Comparison of ENCODE assay signal across 8 cellular contexts in the genomic region with DNA sequence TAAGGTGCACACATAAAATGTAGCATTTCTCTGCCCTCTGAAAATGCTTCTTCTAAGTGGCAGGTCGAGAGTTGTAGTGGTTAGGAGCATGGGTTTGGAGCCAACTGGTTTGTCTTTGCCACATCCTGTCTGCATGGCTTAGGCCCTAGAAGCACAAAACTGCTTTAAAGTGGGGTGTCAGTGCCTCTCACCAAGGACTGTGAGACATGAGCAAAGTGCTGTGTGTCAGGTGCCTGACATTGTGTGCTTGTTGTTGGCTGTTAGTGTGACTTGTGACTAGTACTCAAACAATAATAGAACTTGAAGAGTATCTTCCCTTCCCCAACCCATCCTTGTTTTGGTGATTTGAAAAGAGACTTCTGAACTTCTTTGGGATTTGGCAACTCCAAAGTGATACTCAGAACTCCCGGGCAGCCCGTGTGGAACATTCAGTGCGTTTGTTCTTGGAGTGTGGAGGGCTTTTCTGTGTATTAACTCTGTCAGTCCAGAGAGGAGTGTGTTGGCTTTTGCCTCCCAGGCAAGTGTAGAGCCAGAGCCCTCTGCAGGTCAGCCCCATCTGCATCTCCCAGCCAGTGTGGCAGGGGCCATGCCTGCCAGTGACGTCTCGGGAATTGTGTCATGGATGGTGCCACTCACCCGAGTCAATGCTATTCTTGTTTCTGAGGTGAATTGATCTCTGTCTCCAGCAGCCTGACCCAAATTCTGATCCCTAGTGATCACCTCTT. TPM values are rescaled to one million over a fixed set of nuclear protein-coding genes. Genes with fewer than 3 reads are reported as not detected.
A peak's percentile ranks its signal among the peaks of the same experiment; 100 is the strongest.
DNase-seq lines count a peak whose midpoint lies in the region; ATAC-seq and TF ChIP-seq lines count a peak whose summit lies in the region.

No MANE protein-coding gene starts in this region.

- H3F3A ChIP-seq in SK-N-SH (replicated peaks; ENCODE audit: insufficient read depth): no peaks in the 10 kb centered on the region

- H2AFZ ChIP-seq in SK-N-SH (ENCODE audit: low read depth): no peak overlapping the region
- no peak overlapping the region for H2AFZ ChIP-seq in trophoblast cell (ENCODE audit: insufficient read depth, low read length, poor library complexity)

- H3K9me3 Mint-ChIP-seq in IgD-negative memory B cell: no peaks in the 10 kb centered on the region
- H3K9me3 Mint-ChIP-seq in activated naive CD4-positive, alpha-beta T cell treated with anti-CD3 and anti-CD28 coated beads, Interleukin-2, amount 50 U/mL, for 24 hours: no peaks in the 10 kb centered on the region

- H3K4me2 ChIP-seq in SK-N-SH (no peak overlapping the region), trophoblast cell (ENCODE audit: low read length) (no peak overlapping the region)

- H4K91ac ChIP-seq in trophoblast cell (ENCODE audit: low read depth, low read length): no peak overlapping the region

- H3K36me3 Mint-ChIP-seq in IgD-negative memory B cell: peaks cover 13% of the 10 kb centered on the region
- peaks cover 13% of the 10 kb centered on the region for H3K36me3 Mint-ChIP-seq in activated naive CD4-positive, alpha-beta T cell treated with anti-CD3 and anti-CD28 coated beads, Interleukin-2, amount 50 U/mL, for 24 hours

- H3K9ac ChIP-seq in SK-N-SH (no peak overlapping the region), trophoblast cell (ENCODE audit: low read length) (no peak overlapping the region)

- H3K23ac ChIP-seq in trophoblast cell (ENCODE audit: low read length): no peak overlapping the region

- H3K27ac Mint-ChIP-seq in IgD-negative memory B cell: peak overlapping the region; percentile 94 to 99 (median 95)
- peak overlapping the region; percentile 88 for H3K27ac Mint-ChIP-seq in activated naive CD4-positive, alpha-beta T cell treated with anti-CD3 and anti-CD28 coated beads, Interleukin-2, amount 50 U/mL, for 24 hours

- H2BK12ac ChIP-seq in trophoblast cell (ENCODE audit: low read length): no peak overlapping the region

- CTCF ChIA-PET in SK-N-SH (lab: Yijun Ruan, JAX): interaction anchor here (0.6 kb wide), 1 partner anchor 51 kb away, joined by 3 read pairs; no protein-coding TSS in a partner anchor

- no peaks in the 10 kb centered on the region for H3K79me1 ChIP-seq in trophoblast cell (ENCODE audit: low read length)

- TF ChIP-seq EP300 in SK-N-SH (IDR thresholded peaks at IDR 0.05; ENCODE audit: borderline replicate concordance in 1 of 2, low read depth in 1 of 2, low read length in 1 of 2): no peak

- H3K4me3 Mint-ChIP-seq in IgD-negative memory B cell: peak overlapping the region; percentile 58 to 94 (median 87)
- H3K4me3 Mint-ChIP-seq in activated naive CD4-positive, alpha-beta T cell treated with anti-CD3 and anti-CD28 coated beads, Interleukin-2, amount 50 U/mL, for 24 hours: peak overlapping the region; percentile 23

- no peaks in the 10 kb centered on the region for H3K79me2 ChIP-seq in SK-N-SH (ENCODE audit: insufficient read depth)
- H3K79me2 ChIP-seq in trophoblast cell (ENCODE audit: control insufficient read depth, insufficient read depth, low read length, poor library complexity): no peaks in the 10 kb centered on the region

- no peaks in the 10 kb centered on the region for H4K20me1 ChIP-seq in SK-N-SH (ENCODE audit: insufficient read depth)

- no peaks in the 10 kb centered on the region for H3K9me2 ChIP-seq in SK-N-SH

- H4K12ac ChIP-seq in trophoblast cell (ENCODE audit: low read depth, low read length): no peak overlapping the region

- no peak for TF ChIP-seq RAD21 in SK-N-SH (IDR thresholded peaks at IDR 0.05; ENCODE audit: low read length)

- no peak overlapping the region for H4K8ac ChIP-seq in trophoblast cell (ENCODE audit: low read depth, low read length)

- peaks cover 5% of the 10 kb centered on the region for H3K27me3 Mint-ChIP-seq in IgD-negative memory B cell
- no peaks in the 10 kb centered on the region for H3K27me3 Mint-ChIP-seq in activated naive CD4-positive, alpha-beta T cell treated with anti-CD3 and anti-CD28 coated beads, Interleukin-2, amount 50 U/mL, for 24 hours

- no peak overlapping the region for H3K14ac ChIP-seq in trophoblast cell (ENCODE audit: low read length)

- no peak overlapping the region for H3K4ac ChIP-seq in trophoblast cell (ENCODE audit: low read depth, low read length)

- H3K27ac ChIP-seq in SK-N-SH (ENCODE audit: low read depth in 2 of 2, low read length in 1 of 2) (no peak overlapping the region; a peak in 1 of 4 replicates), trophoblast cell (ENCODE audit: low read depth, low read length) (no peak overlapping the region)

- TF ChIP-seq CTCF in SK-N-SH (IDR thresholded peaks at IDR 0.05): no peak

- H2AK5ac ChIP-seq in trophoblast cell (ENCODE audit: low read length): no peak overlapping the region

- H2BK120ac ChIP-seq in trophoblast cell (ENCODE audit: insufficient read depth, low read length, poor library complexity): no peak overlapping the region

- no peak overlapping the region for H3K18ac ChIP-seq in trophoblast cell (ENCODE audit: low read length)

- H3K9me3 ChIP-seq in SK-N-SH (no peaks in the 10 kb centered on the region), trophoblast cell (ENCODE audit: insufficient read depth, low read depth, low read length) (no peaks in the 10 kb centered on the region)

- intact Hi-C loops in posterior cingulate gyrus (cut with DNase I): no loop called here

- 92% methylated on average over 7 of the region's 7 CpGs for WGBS in SK-N-SH (ENCODE audit: low lambda C conversion rate)
- WGBS in trophoblast cell (ENCODE audit: extremely low coverage, insufficient coverage, insufficient read length): no CpG with 5 or more reads among the region's 7 CpGs

- POLR2A ChIA-PET in SK-N-SH (lab: Yijun Ruan, JAX): no interaction called here

- no peak overlapping the region for H3K4me3 ChIP-seq in SK-N-SH (ENCODE audit: low read depth in 2 of 2, low read length in 1 of 2)
- no peak overlapping the region for H3K4me3 ChIP-seq in trophoblast cell (ENCODE audit: low read depth, low read length)

- ATAC-seq in GM18867 (IDR thresholded peaks at IDR 0.05; ENCODE audit: unreplicated experiment): peak; percentile 58
- ATAC-seq in GM21515 (IDR thresholded peaks at IDR 0.05; ENCODE audit: unreplicated experiment): no peak

- DNase-seq in posterior cingulate gyrus: peak in 9 of 10 donors; percentile 31 to 96 (median 72)
- DNase-seq in NCI-H146 treated with DMSO at 0.1 percent for 48 hours (lab: John Stamatoyannopoulos, UW; ENCODE audit: unreplicated experiment): no peak
- no peak for DNase-seq in SK-N-SH
- DNase-seq in trophoblast cell: no peak

- peaks cover 6 to 7% of the 10 kb centered on the region in 2 experiments for H3K36me3 ChIP-seq in SK-N-SH (replicated peaks in 1 of 2; ENCODE audit: control insufficient read depth in 1 of 2, insufficient read depth in 2 of 2, low read length in 1 of 2)
- peaks cover 0 to 4% of the 10 kb centered on the region in 2 experiments for H3K36me3 ChIP-seq in trophoblast cell (ENCODE audit: control insufficient read depth in 1 of 2, insufficient read depth in 2 of 2, low read length in 2 of 2)

- no peak overlapping the region for H2BK5ac ChIP-seq in trophoblast cell (ENCODE audit: low read depth, low read length, poor library complexity)

- peaks cover 58 to 71% (median 70%) of the 10 kb centered on the region in 3 donors for H3K4me1 Mint-ChIP-seq in IgD-negative memory B cell
- peaks cover 87% of the 10 kb centered on the region for H3K4me1 Mint-ChIP-seq in activated naive CD4-positive, alpha-beta T cell treated with anti-CD3 and anti-CD28 coated beads, Interleukin-2, amount 50 U/mL, for 24 hours

- no peaks in the 10 kb centered on the region for H3K27me3 ChIP-seq in SK-N-SH (ENCODE audit: insufficient read depth)
- H3K27me3 ChIP-seq in trophoblast cell (ENCODE audit: insufficient read depth, low read length): no peaks in the 10 kb centered on the region

- H3K4me1 ChIP-seq in SK-N-SH (ENCODE audit: control insufficient read depth in 1 of 2, insufficient read depth in 2 of 2, low read depth in 1 of 2, low read length in 1 of 2): peaks cover 5 to 38% of the 10 kb centered on the region in 2 experiments; a peak in 1 of 4 replicates
- H3K4me1 ChIP-seq in trophoblast cell (ENCODE audit: control insufficient read depth in 1 of 2, insufficient read depth in 2 of 2, low read length in 2 of 2): no peaks in the 10 kb centered on the region

TF ChIP-seq in SK-N-SH, 30 proteins besides CTCF, POLR2A, EP300 and RAD21 (continues in another document):
- TF ChIP-seq NFIC (IDR thresholded peaks at IDR 0.05; ENCODE audit: borderline replicate concordance) (no peak), FOXJ3 (CRISPR knock-in tag; IDR thresholded peaks at IDR 0.05) (no peak), MEF2A (IDR thresholded peaks at IDR 0.05; ENCODE audit: borderline replicate concordance, low read depth) (no peak), POLR2AphosphoS5 (IDR thresholded peaks at IDR 0.05; ENCODE audit: low read depth, low read length) (no peak), TEAD4 (IDR thresholded peaks at IDR 0.05; ENCODE audit: borderline replicate concordance, insufficient read depth) (no peak), FOXM1 (IDR thresholded peaks at IDR 0.05; ENCODE audit: low read depth) (no peak), ELF1 (IDR thresholded peaks at IDR 0.05) (no peak), GABPA (IDR thresholded peaks at IDR 0.05; ENCODE audit: low read depth) (no peak), MXI1 (IDR thresholded peaks at IDR 0.05; ENCODE audit: low read depth, low read length) (no peak), TCF12 (IDR thresholded peaks at IDR 0.05) (no peak)
- TF ChIP-seq, protein P1, sequence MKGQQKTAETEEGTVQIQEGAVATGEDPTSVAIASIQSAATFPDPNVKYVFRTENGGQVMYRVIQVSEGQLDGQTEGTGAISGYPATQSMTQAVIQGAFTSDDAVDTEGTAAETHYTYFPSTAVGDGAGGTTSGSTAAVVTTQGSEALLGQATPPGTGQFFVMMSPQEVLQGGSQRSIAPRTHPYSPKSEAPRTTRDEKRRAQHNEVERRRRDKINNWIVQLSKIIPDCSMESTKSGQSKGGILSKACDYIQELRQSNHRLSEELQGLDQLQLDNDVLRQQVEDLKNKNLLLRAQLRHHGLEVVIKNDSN (IDR thresholded peaks at IDR 0.05; ENCODE audit: borderline replicate concordance, low read depth): no peak

RNA-seq across cellular contexts. Expression of a gene that starts 5.0 kb away (rescaled TPM):
- polyA plus RNA-seq in IgD-negative memory B cell (14.0 TPM), SK-N-SH (2012; rRNA removed) (18.2 and 20.6 TPM in 2 replicates)
- 18.2 and 21.6 TPM in 2 replicates for polyA plus RNA-seq in SK-N-SH (2012; cell fraction: cytosol; rRNA removed)
- 10.5 and 14.6 TPM in 2 replicates for polyA plus RNA-seq in SK-N-SH (2012; cell fraction: nucleus; rRNA removed)
- polyA plus RNA-seq in trophoblast cell (2013): 12.7 and 13.0 TPM in 2 replicates

Comparison
In these comparisons a context has a peak if more than half of its experiments do, and no peak if none do; other contexts are left out.
1. DNase-seq: peak in posterior cingulate gyrus (9 of 10); none in NCI-H146 treated with DMSO at 0.1 percent for 48 hours (single experiment), SK-N-SH (single experiment) and trophoblast cell (0 of 2).